In the genomic region with DNA sequence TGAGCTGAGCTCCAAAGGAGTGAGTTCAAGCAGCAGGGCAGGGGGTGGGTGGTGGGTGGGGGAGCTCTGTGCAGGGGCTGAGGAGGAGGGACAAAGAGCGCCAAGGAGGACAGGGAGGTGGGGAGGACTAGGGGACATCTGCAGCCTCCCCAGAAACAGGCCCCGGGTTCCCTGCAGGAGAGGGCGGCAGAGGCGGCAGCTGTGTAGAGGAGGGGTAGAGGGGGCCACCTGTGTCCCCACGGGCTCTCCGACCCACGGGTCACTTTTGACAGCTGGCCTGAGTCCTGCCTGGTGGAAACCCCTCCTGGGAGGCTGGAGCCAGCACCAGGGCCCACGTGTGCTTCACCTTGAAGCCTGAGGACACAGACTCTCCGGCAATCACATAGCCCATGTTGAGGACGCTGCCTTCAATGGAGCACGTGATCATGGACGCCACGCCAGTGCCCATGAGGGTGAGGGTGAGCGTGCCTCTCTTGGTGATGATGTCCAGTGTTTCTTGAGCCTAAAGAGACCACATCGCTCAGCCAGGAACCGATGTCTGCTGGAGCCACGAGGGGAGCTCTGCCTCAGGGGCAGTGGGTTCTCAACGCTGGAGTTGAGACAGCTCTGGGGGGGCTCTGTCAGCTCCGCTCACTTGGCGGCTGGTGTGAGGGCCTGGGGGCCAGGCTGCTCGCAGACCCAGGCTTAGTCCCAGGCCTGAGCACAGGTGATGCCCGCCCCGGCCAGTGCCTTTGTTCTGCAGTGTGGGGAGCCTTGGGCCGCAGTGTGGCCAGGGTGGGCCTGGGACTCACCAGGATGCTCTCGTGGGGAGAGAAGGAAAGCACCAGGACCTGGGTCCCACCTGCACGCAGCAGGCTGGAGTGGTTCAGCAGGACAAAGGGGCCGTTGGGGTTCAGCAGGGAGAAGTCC, we compare ENCODE assay signal across 27 cellular contexts. TPM values are rescaled to one million over a fixed set of nuclear protein-coding genes. Genes with fewer than 3 reads are reported as not detected.
DNase-seq lines count a peak whose midpoint lies in the region; ATAC-seq and TF ChIP-seq lines count a peak whose summit lies in the region.
"Had no signal": no experiment of that assay in that cellular context is flagged by ENCODE, and none has a peak within 500 bp of the region (broad histone marks: within the 10 kb centered on the region; RNA-seq: fewer than 3 reads in every experiment).

No MANE protein-coding gene starts in this region.

- H3K27me3 ChIP-seq in endodermal cell (ENCODE audit: control insufficient read depth, insufficient read depth, low read length, poor library complexity, severe bottlenecking), result no peaks in the 10 kb centered on the region
- H3K27me3 ChIP-seq in osteoblast (ENCODE audit: insufficient read depth, low read length), result no peaks in the 10 kb centered on the region
- H3K27me3 ChIP-seq: MG63, Peyer's patch had no signal

- ATAC-seq in HG02938 (IDR thresholded peaks at IDR 0.05; ENCODE audit: unreplicated experiment), result no peak
- no peak for ATAC-seq in HG03521 (IDR thresholded peaks at IDR 0.05; ENCODE audit: unreplicated experiment)
- no peak for ATAC-seq in HG03108 (IDR thresholded peaks at IDR 0.05; ENCODE audit: unreplicated experiment)
- ATAC-seq: GM23338 had no signal

- no peaks in the 10 kb centered on the region for H3K4me1 ChIP-seq in endodermal cell (ENCODE audit: control insufficient read depth, insufficient read depth, low read length)
- H3K4me1 ChIP-seq in osteoblast (ENCODE audit: insufficient read depth, low read length), result no peaks in the 10 kb centered on the region

- H3K9me3 ChIP-seq in endodermal cell (ENCODE audit: control insufficient read depth, low read length) (no peaks in the 10 kb centered on the region), osteoblast (ENCODE audit: low read depth, low read length) (no peaks in the 10 kb centered on the region)
- H3K9me3 ChIP-seq: MG63, Peyer's patch had no signal

- H3K36me3 ChIP-seq in endodermal cell (ENCODE audit: control insufficient read depth, insufficient read depth, low read length) (no peaks in the 10 kb centered on the region), osteoblast (ENCODE audit: insufficient read depth, low read length) (no peaks in the 10 kb centered on the region)
- H3K36me3 ChIP-seq: MG63, Peyer's patch had no signal

- H2AFZ ChIP-seq in osteoblast (ENCODE audit: low read length), result no peak overlapping the region
- H2AFZ ChIP-seq: GM23338 had no signal

- H3K4me3 ChIP-seq in endodermal cell (ENCODE audit: low read length) (no peak overlapping the region), osteoblast (ENCODE audit: insufficient read depth, low read length) (no peak overlapping the region)
- H3K4me3 ChIP-seq: GM23338, MG63, Peyer's patch, SK-N-MC had no signal

- no peak overlapping the region for H3K9ac ChIP-seq in endodermal cell (ENCODE audit: extremely low read depth, low read length, poor library complexity, severe bottlenecking)

- H3K27me3 Mint-ChIP-seq in endodermal cell (ENCODE audit: insufficient read depth), result no peaks in the 10 kb centered on the region
- H3K27me3 Mint-ChIP-seq: CD4-positive, alpha-beta memory T cell had no signal

- 91 to 93% methylated on average over 22 to 27 of the region's 27 CpGs for WGBS in endodermal cell (ENCODE audit: insufficient coverage in 1 of 2, insufficient read length in 1 of 2), 2 experiments

- no peak overlapping the region for H3K4me2 ChIP-seq in osteoblast (ENCODE audit: insufficient read depth, low read length)
- H3K4me2 ChIP-seq: GM23338 had no signal

- no peaks in the 10 kb centered on the region for H3K4me1 Mint-ChIP-seq in endodermal cell
- H3K4me1 Mint-ChIP-seq: CD4-positive, alpha-beta memory T cell; GM23338 had no signal

- no peaks in the 10 kb centered on the region for H3K79me2 ChIP-seq in osteoblast (ENCODE audit: insufficient read depth, low read length)

- no peak overlapping the region for H3K4me3 Mint-ChIP-seq in endodermal cell
- H3K4me3 Mint-ChIP-seq: CD4-positive, alpha-beta memory T cell; GM23338 had no signal

- H4K20me1 ChIP-seq in osteoblast (ENCODE audit: insufficient read depth, low read length), result no peaks in the 10 kb centered on the region

- no peak overlapping the region for H3K27ac ChIP-seq in endodermal cell (ENCODE audit: low read depth, low read length)
- H3K27ac ChIP-seq in osteoblast (ENCODE audit: low read depth, low read length), result no peak overlapping the region
- H3K27ac ChIP-seq: 22Rv1, Peyer's patch, SK-N-MC had no signal

- no peak for TF ChIP-seq CTCF in endodermal cell (conservative IDR thresholded peaks at IDR 0.05)
- TF ChIP-seq CTCF in osteoblast (IDR thresholded peaks at IDR 0.05; ENCODE audit: extremely low read depth, low read depth, low read length), result no peak

- DNase-seq in DMS53 (lab: John Stamatoyannopoulos, UW), result peak; percentile 30
- DNase-seq in DMS53 treated with DMSO at 0.1 percent for 48 hours (lab: John Stamatoyannopoulos, UW; ENCODE audit: unreplicated experiment), result no peak
- peak; percentile 4 for DNase-seq in Daoy (ENCODE audit: low read depth)
- DNase-seq in endodermal cell, result peak; percentile 29
- peak; percentile 90 for DNase-seq in osteoblast (ENCODE audit: insufficient read length, low spot score, missing footprints)
- DNase-seq: Calu3; CD4-positive, alpha-beta memory T cell; HCEC 1CT; IMR-90; Kasumi-1; MG63; NCI-H1092 treated with DMSO at 0.1 percent for 48 hours; NCI-H146; NCI-H2081; NCI-H2171 treated with DMSO at 0.1 percent for 48 hours; NCI-H446 treated with DMSO at 0.1 percent for 48 hours; NCI-H69; Peyer's patch; T-helper 1 cell had no signal

- H3K27ac Mint-ChIP-seq in endodermal cell, result no peak overlapping the region
- H3K27ac Mint-ChIP-seq: CD4-positive, alpha-beta memory T cell; GM23338 had no signal

- peaks cover 2% of the 10 kb centered on the region for H3K9me3 Mint-ChIP-seq in endodermal cell
- H3K9me3 Mint-ChIP-seq: CD4-positive, alpha-beta memory T cell had no signal

- H3K36me3 Mint-ChIP-seq in endodermal cell (ENCODE audit: low read depth), result no peaks in the 10 kb centered on the region
- H3K36me3 Mint-ChIP-seq: CD4-positive, alpha-beta memory T cell had no signal

RNA-seq across cellular contexts. Expression of gene TMEM52, which starts 6.6 kb away (rescaled TPM):
- 0.23 and 0.33 TPM in 2 replicates for total RNA-seq in Daoy (2014; rRNA removed; shearing (Covaris generic))
- total RNA-seq in endodermal cell (1 to 10 TPM; 6.0 to 6.3 TPM), osteoblast (not detected in 2 replicates)
- 5.5 TPM for polyA plus RNA-seq in endodermal cell (2013, experiment 1 of 2)
- polyA plus RNA-seq in endodermal cell (2013, experiment 2 of 2), result 6.3 TPM
- polyA plus RNA-seq: CD4-positive, alpha-beta memory T cell had no signal

RNA-seq across cellular contexts. Expression of gene CALML6, which starts 10.6 kb away (rescaled TPM):
- 0.23 TPM in 1 of 2 replicates, not detected in the other for total RNA-seq in Daoy (2014; rRNA removed; shearing (Covaris generic))
- 1 to 10 TPM in 1 of 2 donors, under 1 TPM in 1; 0.89 to 1.4 TPM for total RNA-seq in endodermal cell
- 0.32 TPM for polyA plus RNA-seq in endodermal cell (2013, experiment 1 of 2)
- polyA plus RNA-seq in endodermal cell (2013, experiment 2 of 2), result not detected
- 0.29 and 0.36 TPM in 2 replicates for total RNA-seq in osteoblast
- total RNA-seq: HT-29, IMR-90, Peyer's patch, Right ventricle myocardium superior had no signal
- polyA plus RNA-seq: CD4-positive, alpha-beta memory T cell; GM23338 had no signal

RNA-seq across cellular contexts. Expression of gene GNB1, which starts 34.8 kb away (rescaled TPM):
- 49.3 and 50.1 TPM in 2 replicates for total RNA-seq in Daoy (2014; rRNA removed; shearing (Covaris generic))
- total RNA-seq in endodermal cell (100 to 1,000 TPM; 369 to 371 TPM), osteoblast (84.6 and 88.7 TPM in 2 replicates)
- polyA plus RNA-seq in endodermal cell (2013, experiment 1 of 2), result 346 TPM
- 334 TPM for polyA plus RNA-seq in endodermal cell (2013, experiment 2 of 2)
